Comparison of ENCODE assay signal across 19 cellular contexts in the genomic region with DNA sequence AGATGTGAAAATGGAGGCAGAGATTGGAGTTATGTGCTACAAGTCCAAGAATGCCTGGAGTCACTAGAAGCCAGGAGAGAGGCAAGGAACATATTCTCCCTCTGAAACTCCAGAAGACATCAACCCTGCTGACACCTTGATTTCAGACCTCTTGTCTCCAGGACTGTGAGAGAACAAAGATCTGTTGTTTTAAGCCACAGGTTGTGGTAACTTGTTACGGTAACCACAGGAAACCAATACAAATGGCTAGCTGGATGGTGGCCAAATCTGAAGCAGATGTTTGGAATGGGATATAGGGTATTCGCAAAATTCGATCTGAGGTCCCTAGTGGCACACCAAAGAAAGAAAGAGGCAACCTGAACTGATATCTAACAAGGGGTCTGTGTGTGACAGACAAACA.
DNase-seq lines count a peak whose midpoint lies in the region; ATAC-seq, FAIRE-seq and TF ChIP-seq lines count a peak whose summit lies in the region.
"Had no signal": no experiment of that assay in that cellular context is flagged by ENCODE, and none has a peak within 500 bp of the region (broad histone marks: within the 10 kb centered on the region; RNA-seq: fewer than 3 reads in every experiment).

No MANE protein-coding gene starts in this region.

- peaks cover 18% of the 10 kb centered on the region for H3K27me3 Mint-ChIP-seq in activated CD8-positive, alpha-beta T cell treated with anti-CD3 and anti-CD28 coated beads, Interleukin-2, amount 10 ng/mL, durations not matched to agents 7 days and 5 days (ENCODE audit: low read depth)
- peaks cover 3% of the 10 kb centered on the region for H3K27me3 Mint-ChIP-seq in activated CD8-positive, alpha-beta T cell treated with anti-CD3 and anti-CD28 coated beads for 36 hours
- H3K27me3 Mint-ChIP-seq in activated T-cell treated with anti-CD3 and anti-CD28 coated beads, Interleukin-2, amount 50 U/mL, for 4 hours (ENCODE audit: low read depth): peaks cover 4% of the 10 kb centered on the region

- H3K4me1 Mint-ChIP-seq in activated CD8-positive, alpha-beta T cell treated with anti-CD3 and anti-CD28 coated beads, Interleukin-2, amount 10 ng/mL, durations not matched to agents 7 days and 5 days (ENCODE audit: low read depth): no peaks in the 10 kb centered on the region
- H3K4me1 Mint-ChIP-seq in activated CD8-positive, alpha-beta T cell treated with anti-CD3 and anti-CD28 coated beads for 36 hours (ENCODE audit: low read depth): peaks cover 2% of the 10 kb centered on the region
- no peaks in the 10 kb centered on the region for H3K4me1 Mint-ChIP-seq in activated T-cell treated with anti-CD3 and anti-CD28 coated beads, Interleukin-2, amount 50 U/mL, for 4 hours (ENCODE audit: low read depth)
- H3K4me1 Mint-ChIP-seq: activated T-helper 17 cell treated with anti-CD3 and anti-CD28 coated beads, Interleukin-2, amount 50 U/mL, for 72 hours had no signal

- CTCF ChIA-PET in activated CD8-positive, alpha-beta T cell treated with anti-CD3 and anti-CD28 coated beads, Interleukin-2, amount 10 ng/mL, durations not matched to agents 7 days and 5 days (lab: Charles Lee): no interaction called here
- CTCF ChIA-PET in activated CD8-positive, alpha-beta T cell treated with anti-CD3 and anti-CD28 coated beads for 36 hours (lab: Charles Lee): no interaction called here

- H3K27ac Mint-ChIP-seq in activated CD8-positive, alpha-beta T cell treated with anti-CD3 and anti-CD28 coated beads, Interleukin-2, amount 10 ng/mL, durations not matched to agents 7 days and 5 days: no peak overlapping the region
- H3K27ac Mint-ChIP-seq in activated CD8-positive, alpha-beta T cell treated with anti-CD3 and anti-CD28 coated beads for 36 hours: no peak overlapping the region
- H3K27ac Mint-ChIP-seq: activated T-helper 17 cell treated with anti-CD3 and anti-CD28 coated beads, Interleukin-2, amount 50 U/mL, for 72 hours; CD4-positive, alpha-beta T cell had no signal

- POLR2A ChIA-PET in activated CD8-positive, alpha-beta T cell treated with anti-CD3 and anti-CD28 coated beads, Interleukin-2, amount 10 ng/mL, durations not matched to agents 7 days and 5 days (lab: Charles Lee): no interaction called here
- POLR2A ChIA-PET in activated CD8-positive, alpha-beta T cell treated with anti-CD3 and anti-CD28 coated beads for 36 hours (lab: Charles Lee): no interaction called here

- peak; percentile 5 for FAIRE-seq in urothelium cell line (lab: Jason Lieb, UNC)
- FAIRE-seq: GM19239, islet of Langerhans had no signal

- H3K4me3 Mint-ChIP-seq in activated CD8-positive, alpha-beta T cell treated with anti-CD3 and anti-CD28 coated beads, Interleukin-2, amount 10 ng/mL, durations not matched to agents 7 days and 5 days: no peak overlapping the region
- no peak overlapping the region for H3K4me3 Mint-ChIP-seq in activated CD8-positive, alpha-beta T cell treated with anti-CD3 and anti-CD28 coated beads for 36 hours
- H3K4me3 Mint-ChIP-seq in activated T-cell treated with anti-CD3 and anti-CD28 coated beads, Interleukin-2, amount 50 U/mL, for 4 hours: no peak overlapping the region
- H3K4me3 Mint-ChIP-seq: activated T-helper 17 cell treated with anti-CD3 and anti-CD28 coated beads, Interleukin-2, amount 50 U/mL, for 72 hours; CD4-positive, alpha-beta T cell; naive thymus-derived CD8-positive, alpha-beta T cell had no signal

- intact Hi-C loops in activated CD8-positive, alpha-beta T cell treated with anti-CD3 and anti-CD28 coated beads for 36 hours (cut with micrococcal nuclease): no loop called here

- no peaks in the 10 kb centered on the region for H3K9me3 Mint-ChIP-seq in activated CD8-positive, alpha-beta T cell treated with anti-CD3 and anti-CD28 coated beads, Interleukin-2, amount 10 ng/mL, durations not matched to agents 7 days and 5 days (ENCODE audit: insufficient read depth)
- no peaks in the 10 kb centered on the region for H3K9me3 Mint-ChIP-seq in activated CD8-positive, alpha-beta T cell treated with anti-CD3 and anti-CD28 coated beads for 36 hours
- H3K9me3 Mint-ChIP-seq in activated T-cell treated with anti-CD3 and anti-CD28 coated beads, Interleukin-2, amount 50 U/mL, for 4 hours: no peaks in the 10 kb centered on the region
- H3K9me3 Mint-ChIP-seq: activated T-helper 17 cell treated with anti-CD3 and anti-CD28 coated beads, Interleukin-2, amount 50 U/mL, for 72 hours; CD4-positive, alpha-beta T cell; naive thymus-derived CD8-positive, alpha-beta T cell had no signal

- peak; percentile 12 for DNase-seq in activated CD8-positive, alpha-beta T cell treated with anti-CD3 and anti-CD28 coated beads, Interleukin-2, amount 10 ng/mL, durations not matched to agents 7 days and 5 days
- DNase-seq in activated CD8-positive, alpha-beta T cell treated with anti-CD3 and anti-CD28 coated beads for 36 hours: no peak
- peak; percentile 35 for DNase-seq in NCI-H146 treated with DMSO at 0.1 percent for 48 hours (lab: John Stamatoyannopoulos, UW; ENCODE audit: unreplicated experiment)
- peak; percentile 11 for DNase-seq in astrocyte of the hippocampus (ENCODE audit: low read depth, low spot score)
- DNase-seq in urothelium cell line (ENCODE audit: low spot score): peak; percentile 25
- DNase-seq in SKM-1 treated with dmso at 0.1 percent for 144 hours (lab: John Stamatoyannopoulos, UW; ENCODE audit: unreplicated experiment): no peak
- DNase-seq in activated T-cell treated with anti-CD3 and anti-CD28 coated beads, Interleukin-2, amount 50 U/mL, for 4 hours: no peak
- DNase-seq in iPS-NIHi11 (ENCODE audit: low spot score): no peak
- DNase-seq: CD4-positive, alpha-beta T cell; central memory CD4-positive, alpha-beta T cell; effector CD4-positive, alpha-beta T cell; naive thymus-derived CD8-positive, alpha-beta T cell; NCI-H2227 treated with DMSO at 0.1 percent for 48 hours; Right ventricle myocardium superior; T-helper 9 cell had no signal

- no peak for ATAC-seq in activated CD8-positive, alpha-beta T cell treated with anti-CD3 and anti-CD28 coated beads, Interleukin-2, amount 10 ng/mL, durations not matched to agents 7 days and 5 days
- ATAC-seq in activated CD8-positive, alpha-beta T cell treated with anti-CD3 and anti-CD28 coated beads for 36 hours: no peak
- ATAC-seq in activated T-cell treated with anti-CD3 and anti-CD28 coated beads, Interleukin-2, amount 50 U/mL, for 4 hours: no peak
- ATAC-seq: activated CD4-positive, CD25-positive, alpha-beta regulatory T cell treated with anti-CD3 and anti-CD28 coated beads, Interleukin-2, amount 50 U/mL, for 24 hours; activated T-helper 17 cell treated with anti-CD3 and anti-CD28 coated beads, Interleukin-2, amount 50 U/mL, for 72 hours; naive thymus-derived CD8-positive, alpha-beta T cell had no signal

- no peak for TF ChIP-seq CTCF in activated CD8-positive, alpha-beta T cell treated with anti-CD3 and anti-CD28 coated beads for 36 hours (IDR thresholded peaks at IDR 0.05)

- no peaks in the 10 kb centered on the region for H3K36me3 Mint-ChIP-seq in activated CD8-positive, alpha-beta T cell treated with anti-CD3 and anti-CD28 coated beads, Interleukin-2, amount 10 ng/mL, durations not matched to agents 7 days and 5 days (ENCODE audit: low read depth)
- H3K36me3 Mint-ChIP-seq in activated CD8-positive, alpha-beta T cell treated with anti-CD3 and anti-CD28 coated beads for 36 hours (ENCODE audit: low read depth): no peaks in the 10 kb centered on the region
- H3K36me3 Mint-ChIP-seq in activated T-cell treated with anti-CD3 and anti-CD28 coated beads, Interleukin-2, amount 50 U/mL, for 4 hours (ENCODE audit: insufficient read depth): no peaks in the 10 kb centered on the region
- H3K36me3 Mint-ChIP-seq: naive thymus-derived CD8-positive, alpha-beta T cell had no signal

Comparison
In these comparisons a context has a peak if more than half of its experiments do, and no peak if none do; other contexts are left out.
1. DNase-seq: peak in activated CD8-positive, alpha-beta T cell treated with anti-CD3 and anti-CD28 coated beads, Interleukin-2, amount 10 ng/mL, durations not matched to agents 7 days and 5 days (single experiment), NCI-H146 treated with DMSO at 0.1 percent for 48 hours (single experiment), astrocyte of the hippocampus (single experiment) and urothelium cell line (single experiment); none in activated CD8-positive, alpha-beta T cell treated with anti-CD3 and anti-CD28 coated beads for 36 hours (single experiment), SKM-1 treated with dmso at 0.1 percent for 144 hours (single experiment), activated T-cell treated with anti-CD3 and anti-CD28 coated beads, Interleukin-2, amount 50 U/mL, for 4 hours (single experiment) and iPS-NIHi11 (single experiment).